Comparison of ENCODE assay signal across 23 cellular contexts in the genomic region with DNA sequence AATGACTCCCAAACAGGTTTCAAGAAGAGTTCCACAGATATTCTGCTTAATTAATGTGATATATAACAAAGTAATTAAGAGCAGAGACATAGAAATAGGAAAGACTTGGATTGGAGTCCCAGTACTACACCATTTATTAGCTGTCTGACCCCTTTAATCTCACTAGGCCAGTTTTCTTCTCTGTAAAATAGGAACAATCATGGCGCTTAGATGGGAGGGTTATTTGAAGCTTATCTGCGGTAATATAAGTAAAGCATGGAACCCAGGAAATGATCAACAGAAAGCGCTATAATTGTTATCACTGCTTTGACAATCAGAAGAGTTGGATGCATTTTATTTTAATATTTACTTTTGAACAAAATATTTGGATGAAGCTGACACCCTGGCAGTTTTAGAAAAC.
A peak's percentile ranks its signal among the peaks of the same experiment; 100 is the strongest.
DNase-seq lines count a peak whose midpoint lies in the region; ATAC-seq and TF ChIP-seq lines count a peak whose summit lies in the region.
"Had no signal": no experiment of that assay in that cellular context is flagged by ENCODE, and none has a peak within 500 bp of the region (broad histone marks: within the 10 kb centered on the region; RNA-seq: fewer than 3 reads in every experiment).

No MANE protein-coding gene starts in this region.

- H3K9ac ChIP-seq in mammary epithelial cell (ENCODE audit: insufficient read depth, low read length), result peak overlapping the region; percentile 50
- H3K9ac ChIP-seq: KMS-11 had no signal

- in situ Hi-C loops in mammary epithelial cell (cut with MboI; ENCODE audit: low sequenced_read_pairs in 2 of 2), result loop anchor here (10.0 kb wide), 2 partner anchors 131 to 241 kb away; no protein-coding TSS in a partner anchor

- WGBS in mammary epithelial cell (ENCODE audit: low coverage, missing lambda C conversion rate), result 92% methylated on average over 3 of the region's 3 CpGs

- no peaks in the 10 kb centered on the region for H3K9me3 ChIP-seq in mammary epithelial cell (replicated peaks; ENCODE audit: insufficient read depth, low read length)
- no peaks in the 10 kb centered on the region for H3K9me3 ChIP-seq in breast epithelium
- H3K9me3 ChIP-seq: BE2C, SJSA1 had no signal

- no peak for TF ChIP-seq CTCF in mammary epithelial cell (conservative IDR thresholded peaks at IDR 0.05 in 1 of 2, IDR thresholded peaks at IDR 0.05 in 1 of 2; ENCODE audit: extremely low read depth in 1 of 2, insufficient read depth in 1 of 2, low read depth in 1 of 2, low read length in 2 of 2)
- TF ChIP-seq CTCF in breast epithelium (IDR thresholded peaks at IDR 0.05), result no peak
- TF ChIP-seq CTCF in foreskin keratinocyte (conservative IDR thresholded peaks at IDR 0.05), result no peak

- dilution Hi-C loops in mammary epithelial cell (cut with HindIII; ENCODE audit: low sequenced_read_pairs), result loop anchor here (5.0 kb wide), 1 partner anchor 234 kb away; no protein-coding TSS in a partner anchor

- CTCF ChIA-PET in mammary epithelial cell (lab: Charles Lee; ENCODE audit: low non-redundant PET), result no interaction called here

- H3K4me1 ChIP-seq in mammary epithelial cell (ENCODE audit: insufficient read depth, low read length) (peaks cover 44% of the 10 kb centered on the region), breast epithelium (peaks cover 0 to 4% of the 10 kb centered on the region in 2 donors), foreskin keratinocyte (peaks cover 58% of the 10 kb centered on the region)
- H3K4me1 ChIP-seq: BE2C had no signal

- no TSS peak for BruUV-seq in mammary epithelial cell (replicated peaks; lab: Mats Ljungman, UMichigan)

- peaks cover 3% of the 10 kb centered on the region for H4K20me1 ChIP-seq in mammary epithelial cell (ENCODE audit: insufficient read depth, low read length)

- no peak for ATAC-seq in foreskin keratinocyte

- H3K36me3 ChIP-seq in mammary epithelial cell (ENCODE audit: insufficient read depth, low read length) (peaks cover 36% of the 10 kb centered on the region), breast epithelium (no peaks in the 10 kb centered on the region)
- H3K36me3 ChIP-seq: BE2C, SJSA1 had no signal

- no peak for TF ChIP-seq POLR2A in breast epithelium (IDR thresholded peaks at IDR 0.05)

- H3K79me2 ChIP-seq in mammary epithelial cell (ENCODE audit: insufficient read depth, low read length), result peaks cover 99% of the 10 kb centered on the region

- H3K4me2 ChIP-seq in mammary epithelial cell (ENCODE audit: insufficient read depth, low read depth, low read length), result peak overlapping the region; percentile 87
- H3K4me2 ChIP-seq: KMS-11 had no signal

- DNase-seq in mammary epithelial cell (no peak), breast epithelium (ENCODE audit: low spot score in 2 of 2) (no peak), RKO (ENCODE audit: low spot score) (peak; percentile 65), foreskin keratinocyte (no peak), globus pallidus (ENCODE audit: low spot score) (no peak), occipital lobe (lab: John Stamatoyannopoulos, UW) (no peak), NCI-H2227 (lab: John Stamatoyannopoulos, UW; ENCODE audit: unreplicated experiment) (no peak), dedifferentiated amniotic fluid mesenchymal stem cell (ENCODE audit: extremely low spot score) (no peak)
- DNase-seq: 8988T; BE2C; CD4-positive, CD25-positive, alpha-beta regulatory T cell; COR-L47; DMS153; GDM1; HCEC 1CT; NCI-H1417; NCI-H187 treated with DMSO at 0.1 percent for 48 hours; NCI-H226; NCI-H524; NCI-H82; PC-9 had no signal

- intact Hi-C loops in mammary epithelial cell (cut with micrococcal nuclease), result loop anchor here (10.0 kb wide), 2 partner anchors 49 to 299 kb away; no protein-coding TSS in a partner anchor
- intact Hi-C loops in breast epithelium (cut with DNase I; ENCODE audit: low total_unique reads), result no loop called here

- H2AFZ ChIP-seq in mammary epithelial cell (ENCODE audit: low read depth, low read length), result no peak overlapping the region
- H2AFZ ChIP-seq: PC-9 had no signal

- H3K27ac ChIP-seq in mammary epithelial cell (ENCODE audit: insufficient read depth, low read depth, low read length), result peak overlapping the region; percentile 99
- H3K27ac ChIP-seq in breast epithelium, result no peak overlapping the region
- H3K27ac ChIP-seq in foreskin keratinocyte, result peak overlapping the region; percentile 18
- H3K27ac ChIP-seq: KMS-11, PC-9, SJSA1 had no signal

- no peaks in the 10 kb centered on the region for H3K27me3 ChIP-seq in mammary epithelial cell (ENCODE audit: insufficient read depth, low read length)
- peaks cover 0 to 20% of the 10 kb centered on the region in 2 donors for H3K27me3 ChIP-seq in breast epithelium
- H3K27me3 ChIP-seq in foreskin keratinocyte, result no peaks in the 10 kb centered on the region
- H3K27me3 ChIP-seq: SJSA1 had no signal

- H3K4me3 ChIP-seq in mammary epithelial cell (replicated peaks in 1 of 3; ENCODE audit: insufficient read depth in 1 of 3, low read depth in 2 of 3, low read length in 3 of 3) (peak overlapping the region; percentile 25 to 94 (median 90)), breast epithelium (no peak overlapping the region)
- H3K4me3 ChIP-seq: PC-9, SJSA1 had no signal

Comparison
In these comparisons a context has a peak if more than half of its experiments do, and no peak if none do; other contexts are left out.
1. H3K27ac ChIP-seq: peak in mammary epithelial cell (single experiment) and foreskin keratinocyte (single experiment); none in breast epithelium (0 of 2).
2. H3K4me3 ChIP-seq: peak in mammary epithelial cell (3 of 3); none in breast epithelium (0 of 3).